11 cellular contexts compared by ENCODE assay signal in genomic region chr2:63710732-63711131, GRCh38.
"Had no signal": no experiment of that assay in that cellular context is flagged by ENCODE, and none has a peak within 500 bp of the region (broad histone marks: within the 10 kb centered on the region; RNA-seq: fewer than 3 reads in every experiment).

No MANE protein-coding gene starts in this region.

- H3K36me3 ChIP-seq: HAP-1 had no signal

- DNase-seq: GM23248, GOT3, H7, H9, HCEC 1CT, HFFc6 had no signal

- H3K9me3 ChIP-seq: HAP-1 had no signal

- H3K4me3 ChIP-seq: GM23248, GM23338, HAP-1 had no signal

- H3K4me3 Mint-ChIP-seq: GM23338, H9, HFFc6 had no signal

- H3K9ac ChIP-seq: GM23248 had no signal

- H3K27ac Mint-ChIP-seq: GM23338, H9, HFFc6 had no signal

- H3K27ac ChIP-seq: GM23248 had no signal

- FAIRE-seq: H1, H54 had no signal

- ATAC-seq: GM23338, HCT116 had no signal
